Comparison of ENCODE assay signal across 1 cellular context in the genomic region with DNA sequence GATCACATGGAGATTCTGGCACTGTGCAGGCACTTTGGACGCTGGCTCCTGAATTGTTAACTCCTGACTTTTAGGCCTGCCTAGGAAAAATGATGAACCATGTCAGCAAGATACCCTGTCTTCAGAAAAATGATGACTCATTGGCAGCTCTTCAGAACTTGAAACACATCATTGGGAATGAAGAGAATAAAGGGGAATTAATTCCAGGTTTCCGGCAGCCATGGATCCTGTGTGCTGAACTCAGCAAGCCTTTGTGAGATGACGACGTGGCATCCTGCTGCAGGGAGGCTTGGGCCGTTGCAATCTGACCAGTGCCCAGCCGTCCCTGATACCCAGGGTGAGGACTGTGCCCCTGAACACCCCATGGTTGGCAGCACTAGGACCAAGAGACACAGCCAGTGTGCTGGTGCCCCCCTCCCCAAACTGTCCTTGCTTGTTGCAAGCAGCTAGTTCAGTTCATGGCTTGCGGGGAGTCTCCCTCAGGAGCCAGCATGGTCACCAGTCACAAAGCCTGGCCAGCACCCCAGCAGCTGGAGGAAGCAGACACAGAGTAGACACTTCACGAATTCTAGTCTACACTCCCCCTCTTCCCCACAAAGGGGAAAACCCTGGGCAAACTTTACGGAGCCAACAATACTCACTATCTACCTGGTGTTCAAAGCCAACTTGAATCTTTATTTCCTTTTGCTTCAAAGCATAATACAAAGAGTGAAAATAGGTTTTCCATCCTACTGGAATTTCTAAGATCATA.
A peak's percentile ranks its signal among the peaks of the same experiment; 100 is the strongest.
TF ChIP-seq lines count a peak whose summit lies in the region.

No MANE protein-coding gene starts in this region.

TF ChIP-seq in HepG2, 621 proteins besides CTCF, POLR2A, EP300 and RAD21 (continued from another document):
- TF ChIP-seq, protein P1, sequence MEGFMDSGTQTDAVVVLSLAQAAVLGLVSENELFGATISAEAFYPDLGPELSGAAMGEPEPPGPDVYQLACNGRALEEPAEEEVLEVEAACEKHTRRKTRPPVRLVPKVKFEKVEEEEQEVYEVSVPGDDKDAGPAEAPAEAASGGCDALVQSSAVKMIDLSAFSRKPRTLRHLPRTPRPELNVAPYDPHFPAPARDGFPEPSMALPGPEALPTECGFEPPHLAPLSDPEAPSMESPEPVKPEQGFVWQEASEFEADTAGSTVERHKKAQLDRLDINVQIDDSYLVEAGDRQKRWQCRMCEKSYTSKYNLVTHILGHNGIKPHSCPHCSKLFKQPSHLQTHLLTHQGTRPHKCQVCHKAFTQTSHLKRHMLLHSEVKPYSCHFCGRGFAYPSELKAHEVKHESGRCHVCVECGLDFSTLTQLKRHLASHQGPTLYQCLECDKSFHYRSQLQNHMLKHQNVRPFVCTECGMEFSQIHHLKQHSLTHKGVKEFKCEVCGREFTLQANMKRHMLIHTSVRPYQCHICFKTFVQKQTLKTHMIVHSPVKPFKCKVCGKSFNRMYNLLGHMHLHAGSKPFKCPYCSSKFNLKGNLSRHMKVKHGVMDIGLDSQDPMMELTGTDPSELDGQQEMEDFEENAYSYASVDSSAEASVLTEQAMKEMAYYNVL (CRISPR knock-in tag; IDR thresholded peaks at IDR 0.05; ENCODE audit: borderline replicate concordance), result no peak
- TF ChIP-seq, protein P2, sequence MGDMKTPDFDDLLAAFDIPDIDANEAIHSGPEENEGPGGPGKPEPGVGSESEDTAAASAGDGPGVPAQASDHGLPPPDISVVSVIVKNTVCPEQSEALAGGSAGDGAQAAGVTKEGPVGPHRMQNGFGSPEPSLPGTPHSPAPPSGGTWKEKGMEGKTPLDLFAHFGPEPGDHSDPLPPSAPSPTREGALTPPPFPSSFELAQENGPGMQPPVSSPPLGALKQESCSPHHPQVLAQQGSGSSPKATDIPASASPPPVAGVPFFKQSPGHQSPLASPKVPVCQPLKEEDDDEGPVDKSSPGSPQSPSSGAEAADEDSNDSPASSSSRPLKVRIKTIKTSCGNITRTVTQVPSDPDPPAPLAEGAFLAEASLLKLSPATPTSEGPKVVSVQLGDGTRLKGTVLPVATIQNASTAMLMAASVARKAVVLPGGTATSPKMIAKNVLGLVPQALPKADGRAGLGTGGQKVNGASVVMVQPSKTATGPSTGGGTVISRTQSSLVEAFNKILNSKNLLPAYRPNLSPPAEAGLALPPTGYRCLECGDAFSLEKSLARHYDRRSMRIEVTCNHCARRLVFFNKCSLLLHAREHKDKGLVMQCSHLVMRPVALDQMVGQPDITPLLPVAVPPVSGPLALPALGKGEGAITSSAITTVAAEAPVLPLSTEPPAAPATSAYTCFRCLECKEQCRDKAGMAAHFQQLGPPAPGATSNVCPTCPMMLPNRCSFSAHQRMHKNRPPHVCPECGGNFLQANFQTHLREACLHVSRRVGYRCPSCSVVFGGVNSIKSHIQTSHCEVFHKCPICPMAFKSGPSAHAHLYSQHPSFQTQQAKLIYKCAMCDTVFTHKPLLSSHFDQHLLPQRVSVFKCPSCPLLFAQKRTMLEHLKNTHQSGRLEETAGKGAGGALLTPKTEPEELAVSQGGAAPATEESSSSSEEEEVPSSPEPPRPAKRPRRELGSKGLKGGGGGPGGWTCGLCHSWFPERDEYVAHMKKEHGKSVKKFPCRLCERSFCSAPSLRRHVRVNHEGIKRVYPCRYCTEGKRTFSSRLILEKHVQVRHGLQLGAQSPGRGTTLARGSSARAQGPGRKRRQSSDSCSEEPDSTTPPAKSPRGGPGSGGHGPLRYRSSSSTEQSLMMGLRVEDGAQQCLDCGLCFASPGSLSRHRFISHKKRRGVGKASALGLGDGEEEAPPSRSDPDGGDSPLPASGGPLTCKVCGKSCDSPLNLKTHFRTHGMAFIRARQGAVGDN (CRISPR knock-in tag; IDR thresholded peaks at IDR 0.05), result peak; percentile 52
- TF ChIP-seq, protein P3, sequence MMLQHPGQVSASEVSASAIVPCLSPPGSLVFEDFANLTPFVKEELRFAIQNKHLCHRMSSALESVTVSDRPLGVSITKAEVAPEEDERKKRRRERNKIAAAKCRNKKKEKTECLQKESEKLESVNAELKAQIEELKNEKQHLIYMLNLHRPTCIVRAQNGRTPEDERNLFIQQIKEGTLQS (CRISPR knock-in tag; IDR thresholded peaks at IDR 0.05), result no peak
- TF ChIP-seq, protein P4, sequence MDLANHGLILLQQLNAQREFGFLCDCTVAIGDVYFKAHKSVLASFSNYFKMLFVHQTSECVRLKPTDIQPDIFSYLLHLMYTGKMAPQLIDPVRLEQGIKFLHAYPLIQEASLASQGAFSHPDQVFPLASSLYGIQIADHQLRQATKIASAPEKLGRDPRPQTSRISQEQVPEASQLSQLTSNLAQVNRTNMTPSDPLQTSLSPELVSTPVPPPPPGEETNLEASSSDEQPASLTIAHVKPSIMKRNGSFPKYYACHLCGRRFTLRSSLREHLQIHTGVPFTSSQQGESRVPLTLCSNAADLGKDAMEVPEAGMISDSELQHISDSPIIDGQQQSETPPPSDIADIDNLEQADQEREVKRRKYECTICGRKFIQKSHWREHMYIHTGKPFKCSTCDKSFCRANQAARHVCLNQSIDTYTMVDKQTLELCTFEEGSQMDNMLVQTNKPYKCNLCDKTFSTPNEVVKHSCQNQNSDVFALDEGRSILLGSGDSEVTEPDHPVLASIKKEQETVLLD (CRISPR knock-in tag; IDR thresholded peaks at IDR 0.05; ENCODE audit: low read depth), result no peak
- TF ChIP-seq MAFF (IDR thresholded peaks at IDR 0.05; ENCODE audit: low read depth, low read length) (peak; percentile 43), MAFK (conservative IDR thresholded peaks at IDR 0.05 in 1 of 2, IDR thresholded peaks at IDR 0.05 in 1 of 2; ENCODE audit: low read length in 2 of 2) (peak; percentile 48 to 52; a peak in 3 of 4 replicates), U2AF1 (optimal IDR thresholded peaks at IDR 0.05; ENCODE audit: low read depth, low read length) (no peak), ETV5 (CRISPR knock-in tag; IDR thresholded peaks at IDR 0.05; ENCODE audit: borderline replicate concordance) (0 out of 2 replicates have a peak, but pooled peaks have one; percentile 12), ZNF225 (CRISPR knock-in tag; IDR thresholded peaks at IDR 0.05) (0 out of 2 replicates have a peak, but pooled peaks have one; percentile 28), ATF7 (IDR thresholded peaks at IDR 0.05) (no peak), ATF7 (CRISPR knock-in tag; IDR thresholded peaks at IDR 0.05) (no peak), ZNF296 (CRISPR knock-in tag; conservative IDR thresholded peaks at IDR 0.05) (no peak), ZNF619 (CRISPR knock-in tag; IDR thresholded peaks at IDR 0.05) (0 out of 2 replicates have a peak, but pooled peaks have one; percentile 57), RELA (CRISPR knock-in tag; IDR thresholded peaks at IDR 0.05) (no peak), ZNF441 (CRISPR knock-in tag; IDR thresholded peaks at IDR 0.05; ENCODE audit: borderline replicate concordance) (no peak), ZFP1 (CRISPR knock-in tag; IDR thresholded peaks at IDR 0.05) (no peak), RARA (CRISPR knock-in tag; IDR thresholded peaks at IDR 0.05) (no peak), NFE2L2 (IDR thresholded peaks at IDR 0.05; ENCODE audit: low read length) (peak; percentile 59; the same call in 1 of the 2 replicates)
- TF ChIP-seq, protein P5, sequence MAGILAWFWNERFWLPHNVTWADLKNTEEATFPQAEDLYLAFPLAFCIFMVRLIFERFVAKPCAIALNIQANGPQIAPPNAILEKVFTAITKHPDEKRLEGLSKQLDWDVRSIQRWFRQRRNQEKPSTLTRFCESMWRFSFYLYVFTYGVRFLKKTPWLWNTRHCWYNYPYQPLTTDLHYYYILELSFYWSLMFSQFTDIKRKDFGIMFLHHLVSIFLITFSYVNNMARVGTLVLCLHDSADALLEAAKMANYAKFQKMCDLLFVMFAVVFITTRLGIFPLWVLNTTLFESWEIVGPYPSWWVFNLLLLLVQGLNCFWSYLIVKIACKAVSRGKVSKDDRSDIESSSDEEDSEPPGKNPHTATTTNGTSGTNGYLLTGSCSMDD (CRISPR knock-in tag; IDR thresholded peaks at IDR 0.05), result no peak
- TF ChIP-seq, protein P6, sequence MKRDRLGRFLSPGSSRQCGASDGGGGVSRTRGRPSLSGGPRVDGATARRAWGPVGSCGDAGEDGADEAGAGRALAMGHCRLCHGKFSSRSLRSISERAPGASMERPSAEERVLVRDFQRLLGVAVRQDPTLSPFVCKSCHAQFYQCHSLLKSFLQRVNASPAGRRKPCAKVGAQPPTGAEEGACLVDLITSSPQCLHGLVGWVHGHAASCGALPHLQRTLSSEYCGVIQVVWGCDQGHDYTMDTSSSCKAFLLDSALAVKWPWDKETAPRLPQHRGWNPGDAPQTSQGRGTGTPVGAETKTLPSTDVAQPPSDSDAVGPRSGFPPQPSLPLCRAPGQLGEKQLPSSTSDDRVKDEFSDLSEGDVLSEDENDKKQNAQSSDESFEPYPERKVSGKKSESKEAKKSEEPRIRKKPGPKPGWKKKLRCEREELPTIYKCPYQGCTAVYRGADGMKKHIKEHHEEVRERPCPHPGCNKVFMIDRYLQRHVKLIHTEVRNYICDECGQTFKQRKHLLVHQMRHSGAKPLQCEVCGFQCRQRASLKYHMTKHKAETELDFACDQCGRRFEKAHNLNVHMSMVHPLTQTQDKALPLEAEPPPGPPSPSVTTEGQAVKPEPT (CRISPR knock-in tag; IDR thresholded peaks at IDR 0.05; ENCODE audit: low read depth), result no peak
- TF ChIP-seq, protein P7, sequence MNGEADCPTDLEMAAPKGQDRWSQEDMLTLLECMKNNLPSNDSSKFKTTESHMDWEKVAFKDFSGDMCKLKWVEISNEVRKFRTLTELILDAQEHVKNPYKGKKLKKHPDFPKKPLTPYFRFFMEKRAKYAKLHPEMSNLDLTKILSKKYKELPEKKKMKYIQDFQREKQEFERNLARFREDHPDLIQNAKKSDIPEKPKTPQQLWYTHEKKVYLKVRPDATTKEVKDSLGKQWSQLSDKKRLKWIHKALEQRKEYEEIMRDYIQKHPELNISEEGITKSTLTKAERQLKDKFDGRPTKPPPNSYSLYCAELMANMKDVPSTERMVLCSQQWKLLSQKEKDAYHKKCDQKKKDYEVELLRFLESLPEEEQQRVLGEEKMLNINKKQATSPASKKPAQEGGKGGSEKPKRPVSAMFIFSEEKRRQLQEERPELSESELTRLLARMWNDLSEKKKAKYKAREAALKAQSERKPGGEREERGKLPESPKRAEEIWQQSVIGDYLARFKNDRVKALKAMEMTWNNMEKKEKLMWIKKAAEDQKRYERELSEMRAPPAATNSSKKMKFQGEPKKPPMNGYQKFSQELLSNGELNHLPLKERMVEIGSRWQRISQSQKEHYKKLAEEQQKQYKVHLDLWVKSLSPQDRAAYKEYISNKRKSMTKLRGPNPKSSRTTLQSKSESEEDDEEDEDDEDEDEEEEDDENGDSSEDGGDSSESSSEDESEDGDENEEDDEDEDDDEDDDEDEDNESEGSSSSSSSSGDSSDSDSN (CRISPR knock-in tag; IDR thresholded peaks at IDR 0.05), result no peak
- TF ChIP-seq, protein P8, sequence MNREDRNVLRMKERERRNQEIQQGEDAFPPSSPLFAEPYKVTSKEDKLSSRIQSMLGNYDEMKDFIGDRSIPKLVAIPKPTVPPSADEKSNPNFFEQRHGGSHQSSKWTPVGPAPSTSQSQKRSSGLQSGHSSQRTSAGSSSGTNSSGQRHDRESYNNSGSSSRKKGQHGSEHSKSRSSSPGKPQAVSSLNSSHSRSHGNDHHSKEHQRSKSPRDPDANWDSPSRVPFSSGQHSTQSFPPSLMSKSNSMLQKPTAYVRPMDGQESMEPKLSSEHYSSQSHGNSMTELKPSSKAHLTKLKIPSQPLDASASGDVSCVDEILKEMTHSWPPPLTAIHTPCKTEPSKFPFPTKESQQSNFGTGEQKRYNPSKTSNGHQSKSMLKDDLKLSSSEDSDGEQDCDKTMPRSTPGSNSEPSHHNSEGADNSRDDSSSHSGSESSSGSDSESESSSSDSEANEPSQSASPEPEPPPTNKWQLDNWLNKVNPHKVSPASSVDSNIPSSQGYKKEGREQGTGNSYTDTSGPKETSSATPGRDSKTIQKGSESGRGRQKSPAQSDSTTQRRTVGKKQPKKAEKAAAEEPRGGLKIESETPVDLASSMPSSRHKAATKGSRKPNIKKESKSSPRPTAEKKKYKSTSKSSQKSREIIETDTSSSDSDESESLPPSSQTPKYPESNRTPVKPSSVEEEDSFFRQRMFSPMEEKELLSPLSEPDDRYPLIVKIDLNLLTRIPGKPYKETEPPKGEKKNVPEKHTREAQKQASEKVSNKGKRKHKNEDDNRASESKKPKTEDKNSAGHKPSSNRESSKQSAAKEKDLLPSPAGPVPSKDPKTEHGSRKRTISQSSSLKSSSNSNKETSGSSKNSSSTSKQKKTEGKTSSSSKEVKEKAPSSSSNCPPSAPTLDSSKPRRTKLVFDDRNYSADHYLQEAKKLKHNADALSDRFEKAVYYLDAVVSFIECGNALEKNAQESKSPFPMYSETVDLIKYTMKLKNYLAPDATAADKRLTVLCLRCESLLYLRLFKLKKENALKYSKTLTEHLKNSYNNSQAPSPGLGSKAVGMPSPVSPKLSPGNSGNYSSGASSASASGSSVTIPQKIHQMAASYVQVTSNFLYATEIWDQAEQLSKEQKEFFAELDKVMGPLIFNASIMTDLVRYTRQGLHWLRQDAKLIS (CRISPR knock-in tag; IDR thresholded peaks at IDR 0.05), result no peak
TF ChIP-seq in HepG2: peak in this region for 8.
